Comparison of ENCODE assay signal across 12 cellular contexts in the genomic region with DNA sequence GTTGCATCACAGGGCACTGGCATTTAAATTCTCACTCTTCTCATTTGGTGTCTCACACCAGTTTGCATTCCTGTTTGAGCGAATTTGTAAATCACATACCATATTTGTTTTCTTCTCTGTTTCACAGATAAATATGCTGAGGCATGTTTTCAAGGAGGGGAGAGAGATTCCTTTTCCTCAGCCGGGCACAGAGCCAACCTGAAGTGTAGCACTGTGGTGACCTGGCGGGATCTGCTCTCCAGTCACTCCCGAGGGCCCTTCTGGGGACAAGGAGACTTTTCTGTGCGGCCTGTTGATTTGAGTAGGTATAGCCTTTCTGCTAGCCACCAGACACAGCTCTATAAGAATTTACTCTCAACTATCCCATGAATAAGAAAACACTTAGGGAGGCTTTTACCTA.
A peak's percentile ranks its signal among the peaks of the same experiment; 100 is the strongest.
DNase-seq lines count a peak whose midpoint lies in the region; ATAC-seq and TF ChIP-seq lines count a peak whose summit lies in the region.
"Had no signal": no experiment of that assay in that cellular context is flagged by ENCODE, and none has a peak within 500 bp of the region (broad histone marks: within the 10 kb centered on the region; RNA-seq: fewer than 3 reads in every experiment).

No MANE protein-coding gene starts in this region.

- 15 to 16% methylated on average over 5 of the region's 5 CpGs for WGBS in heart right ventricle, 2 donors

- no peaks in the 10 kb centered on the region for H3K9me3 ChIP-seq in heart right ventricle

- no peak overlapping the region for H3K4me3 Mint-ChIP-seq in stimulated activated effector memory CD8-positive, alpha-beta T cell treated with anti-CD3 and anti-CD28 coated beads, Interleukin-12 subunit alpha, Interleukin-12 subunit beta, amount 100 ng/mL, for 72 hours
- H3K4me3 Mint-ChIP-seq: memory B cell had no signal

- peaks cover 10% of the 10 kb centered on the region for H3K4me1 Mint-ChIP-seq in stimulated activated effector memory CD8-positive, alpha-beta T cell treated with anti-CD3 and anti-CD28 coated beads, Interleukin-12 subunit alpha, Interleukin-12 subunit beta, amount 100 ng/mL, for 72 hours
- H3K4me1 Mint-ChIP-seq: memory B cell had no signal

- H3K36me3 Mint-ChIP-seq in stimulated activated effector memory CD8-positive, alpha-beta T cell treated with anti-CD3 and anti-CD28 coated beads, Interleukin-12 subunit alpha, Interleukin-12 subunit beta, amount 100 ng/mL, for 72 hours, result no peaks in the 10 kb centered on the region
- H3K36me3 Mint-ChIP-seq: memory B cell had no signal

- H3K27me3 ChIP-seq in heart right ventricle, result no peaks in the 10 kb centered on the region

- TF ChIP-seq POLR2A in GM18505 (IDR thresholded peaks at IDR 0.05; ENCODE audit: borderline replicate concordance, extremely low read depth, insufficient read depth, insufficient read length), result no peak

- intact Hi-C loops in heart right ventricle (cut with DNase I), result loop anchor here in 7 of 10 donors (2.0 to 10.0 kb wide), 7 partner anchors 69 to 421 kb away; a partner anchor contains a TSS

- TF ChIP-seq CTCF in heart right ventricle (IDR thresholded peaks at IDR 0.05), result no peak

- H3K27ac ChIP-seq in heart right ventricle, result peak overlapping the region in 4 of 10 donors; percentile 6 to 63 (median 36)

- ATAC-seq in heart right ventricle (peak in 7 of 8 donors; percentile 56 to 82 (median 77)), GM18505 (IDR thresholded peaks at IDR 0.05; ENCODE audit: unreplicated experiment) (no peak), HG03108 (IDR thresholded peaks at IDR 0.05; ENCODE audit: unreplicated experiment) (no peak)
- no peak for ATAC-seq in stimulated activated effector memory CD8-positive, alpha-beta T cell treated with anti-CD3 and anti-CD28 coated beads, Interleukin-12 subunit alpha, Interleukin-12 subunit beta, amount 100 ng/mL, for 72 hours

- DNase-seq in NCI-H2196 (lab: John Stamatoyannopoulos, UW; ENCODE audit: unreplicated experiment) (peak; percentile 71), NCI-H2196 treated with DMSO at 0.1 percent for 48 hours (lab: John Stamatoyannopoulos, UW; ENCODE audit: unreplicated experiment) (no peak), RPMI8226 (peak; percentile 45), heart right ventricle (peak; percentile 67 to 72), T-helper 2 cell (no peak)
- no peak for DNase-seq in stimulated activated effector memory CD8-positive, alpha-beta T cell treated with anti-CD3 and anti-CD28 coated beads, Interleukin-12 subunit alpha, Interleukin-12 subunit beta, amount 100 ng/mL, for 72 hours (ENCODE audit: low spot score in 2 of 2)
- DNase-seq: erythroblast, NCI-H1694 treated with DMSO at 0.1 percent for 48 hours, T1000 had no signal

- H3K4me3 ChIP-seq in heart right ventricle, result no peak overlapping the region

- no peaks in the 10 kb centered on the region for H3K36me3 ChIP-seq in heart right ventricle

- peaks cover 0 to 44% (median 24%) of the 10 kb centered on the region in 9 donors for H3K4me1 ChIP-seq in heart right ventricle

- no peaks in the 10 kb centered on the region for H3K9me3 Mint-ChIP-seq in stimulated activated effector memory CD8-positive, alpha-beta T cell treated with anti-CD3 and anti-CD28 coated beads, Interleukin-12 subunit alpha, Interleukin-12 subunit beta, amount 100 ng/mL, for 72 hours
- H3K9me3 Mint-ChIP-seq: memory B cell had no signal

- H3K27ac Mint-ChIP-seq in stimulated activated effector memory CD8-positive, alpha-beta T cell treated with anti-CD3 and anti-CD28 coated beads, Interleukin-12 subunit alpha, Interleukin-12 subunit beta, amount 100 ng/mL, for 72 hours, result peak overlapping the region; percentile 20
- H3K27ac Mint-ChIP-seq: memory B cell had no signal

Comparison
In these comparisons a context has a peak if more than half of its experiments do, and no peak if none do; other contexts are left out.
1. DNase-seq: peak in NCI-H2196 (single experiment), RPMI8226 (single experiment) and heart right ventricle (2 of 2); none in NCI-H2196 treated with DMSO at 0.1 percent for 48 hours (single experiment), stimulated activated effector memory CD8-positive, alpha-beta T cell treated with anti-CD3 and anti-CD28 coated beads, Interleukin-12 subunit alpha, Interleukin-12 subunit beta, amount 100 ng/mL, for 72 hours (0 of 2) and T-helper 2 cell (0 of 5).
2. ATAC-seq: peak in heart right ventricle (7 of 8); none in stimulated activated effector memory CD8-positive, alpha-beta T cell treated with anti-CD3 and anti-CD28 coated beads, Interleukin-12 subunit alpha, Interleukin-12 subunit beta, amount 100 ng/mL, for 72 hours (single experiment), GM18505 (single experiment) and HG03108 (single experiment).